14 cellular contexts compared by ENCODE assay signal in the genomic region with DNA sequence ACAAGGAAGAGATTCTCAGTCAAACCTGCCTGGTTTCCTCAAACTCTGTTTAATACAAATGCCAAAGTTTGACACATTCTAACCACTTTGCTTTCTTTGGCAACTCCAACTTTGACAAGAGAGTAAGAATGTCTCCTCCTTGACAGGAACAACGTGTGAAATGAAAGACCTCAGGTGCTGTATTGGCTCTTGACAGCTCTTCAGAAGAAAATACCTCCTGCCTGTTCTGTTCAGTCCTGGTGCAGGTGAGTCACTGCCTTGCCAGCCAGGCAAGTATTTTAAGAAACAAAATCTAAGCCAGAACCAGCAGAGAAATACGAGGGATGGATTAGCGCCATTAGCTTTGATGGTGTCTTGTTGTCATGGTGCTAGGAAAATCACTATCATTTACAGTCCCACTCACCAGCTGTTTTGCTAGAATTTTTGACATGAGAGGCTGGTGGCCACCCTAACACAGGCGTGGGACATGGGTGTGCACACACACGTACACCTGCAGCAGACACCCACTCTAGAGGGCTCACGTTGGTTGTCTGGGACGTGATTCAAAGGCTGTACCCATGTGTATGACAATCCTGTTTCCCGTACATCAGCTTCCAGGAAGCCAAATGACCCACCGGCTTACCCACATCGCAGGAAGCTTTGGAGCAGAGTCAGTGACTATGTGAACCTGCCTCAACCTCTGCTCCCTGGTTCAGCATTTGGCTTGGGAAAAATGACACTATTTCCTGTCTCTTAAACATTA.
DNase-seq lines count a peak whose midpoint lies in the region; TF ChIP-seq lines count a peak whose summit lies in the region.
"Had no signal": no experiment of that assay in that cellular context is flagged by ENCODE, and none has a peak within 500 bp of the region (broad histone marks: within the 10 kb centered on the region; RNA-seq: fewer than 3 reads in every experiment).

No MANE protein-coding gene starts in this region.

- no peak overlapping the region for H3K4ac ChIP-seq in H9 (ENCODE audit: low read depth, low read length)

- H3K23ac ChIP-seq in H9 (ENCODE audit: insufficient read length, low read depth, low read length) = no peak overlapping the region

- no peak overlapping the region for H3K14ac ChIP-seq in H9 (ENCODE audit: insufficient read depth, low read length)

- H3T11ph ChIP-seq in H9 (ENCODE audit: low read length) = no peak overlapping the region

- H4K20me1 ChIP-seq in OCI-LY1 (ENCODE audit: insufficient read depth, low read length) (no peaks in the 10 kb centered on the region), osteoblast (ENCODE audit: insufficient read depth, low read length) (no peaks in the 10 kb centered on the region), H9 (ENCODE audit: control insufficient read depth, insufficient read depth, insufficient read length) (no peaks in the 10 kb centered on the region)
- H4K20me1 ChIP-seq: BLaER1 had no signal

- H3F3A ChIP-seq in OCI-LY1 (ENCODE audit: insufficient read depth, low read length) = no peaks in the 10 kb centered on the region

- H3K56ac ChIP-seq in H9 (ENCODE audit: insufficient read length, low read depth, low read length) = no peak overlapping the region

- H4K8ac ChIP-seq in H9 (replicated peaks; ENCODE audit: insufficient read length, low read depth, low read length) = no peak overlapping the region

- H3K79me2 ChIP-seq in OCI-LY1 (ENCODE audit: insufficient read depth, low read length) = no peaks in the 10 kb centered on the region
- H3K79me2 ChIP-seq in osteoblast (ENCODE audit: insufficient read depth, low read length) = no peaks in the 10 kb centered on the region
- H3K79me2 ChIP-seq in H9 (ENCODE audit: insufficient read depth, low read length) = no peaks in the 10 kb centered on the region
- H3K79me2 ChIP-seq: parathyroid adenoma had no signal

- H2BK15ac ChIP-seq in H9 (ENCODE audit: low read depth, low read length) = no peak overlapping the region

- H3K9me3 Mint-ChIP-seq in H9 = 0 out of 5 replicates have a peak, but pooled peaks cover 0 to 4% of the 10 kb centered on the region in 2 experiments

- peak overlapping the region; percentile 6; the same call in 1 of the 2 replicates for H3K4me2 ChIP-seq in OCI-LY1 (ENCODE audit: low read length)
- no peak overlapping the region for H3K4me2 ChIP-seq in osteoblast (ENCODE audit: insufficient read depth, low read length)
- no peak overlapping the region for H3K4me2 ChIP-seq in H9 (ENCODE audit: insufficient read depth, insufficient read length, low read length)
- H3K4me2 ChIP-seq: BLaER1 had no signal

- H2AFZ ChIP-seq in OCI-LY1 (ENCODE audit: low read length) (no peak overlapping the region), osteoblast (ENCODE audit: low read length) (no peak overlapping the region), H9 (ENCODE audit: low read length) (no peak overlapping the region)
- H2AFZ ChIP-seq: parathyroid adenoma had no signal

- H3K9ac ChIP-seq in OCI-LY1 (ENCODE audit: low read length) = no peak overlapping the region
- H3K9ac ChIP-seq in H9 (ENCODE audit: extremely low read depth, insufficient read length, low read length) = no peak overlapping the region
- H3K9ac ChIP-seq: BLaER1, parathyroid adenoma had no signal

- no peaks in the 10 kb centered on the region for H3K23me2 ChIP-seq in H9 (ENCODE audit: insufficient read length, low read depth, low read length, poor library complexity, severe bottlenecking)

- no peaks in the 10 kb centered on the region for H3K36me3 Mint-ChIP-seq in H9 (ENCODE audit: insufficient read depth in 1 of 3, low read depth in 3 of 3)

- no peak overlapping the region for H2AK5ac ChIP-seq in H9 (ENCODE audit: insufficient read length, low read length)

- no peak overlapping the region for H3K27ac Mint-ChIP-seq in H9

- H3K4me1 ChIP-seq in OCI-LY1 (ENCODE audit: insufficient read depth, low read length, severe bottlenecking) (peaks cover 36% of the 10 kb centered on the region), osteoblast (ENCODE audit: insufficient read depth, low read length) (peaks cover 15% of the 10 kb centered on the region), H9 (ENCODE audit: insufficient read depth, low read length) (no peaks in the 10 kb centered on the region; the same call in 1 of the 2 replicates)
- H3K4me1 ChIP-seq: BLaER1, parathyroid adenoma had no signal

- H4K5ac ChIP-seq in H9 (ENCODE audit: insufficient read length, low read depth, low read length) = no peak overlapping the region

- DNase-seq in AG10803 (ENCODE audit: low read depth) (peak; percentile 50), epithelial cell of prostate (ENCODE audit: low read depth, low spot score) (no peak), osteoblast (ENCODE audit: insufficient read length, low spot score, missing footprints) (no peak), NCI-H1105 treated with DMSO at 0.1 percent for 48 hours (lab: John Stamatoyannopoulos, UW) (no peak), SKM-1 (lab: John Stamatoyannopoulos, UW; ENCODE audit: unreplicated experiment) (no peak), H9 (no peak)
- no peak for DNase-seq in stimulated activated naive CD4-positive, alpha-beta T cell (lab: John Stamatoyannopoulos, UW)
- DNase-seq: brain microvascular endothelial cell, left colon, NCI-H1930, tibial artery had no signal

- TF ChIP-seq CTCF in AG10803 (conservative IDR thresholded peaks at IDR 0.05; ENCODE audit: low read length) = no peak
- no peak for TF ChIP-seq CTCF in OCI-LY1 (IDR thresholded peaks at IDR 0.05; ENCODE audit: low read length)
- TF ChIP-seq CTCF in osteoblast (IDR thresholded peaks at IDR 0.05; ENCODE audit: extremely low read depth, low read depth, low read length) = no peak
- TF ChIP-seq CTCF in H9 (conservative IDR thresholded peaks at IDR 0.05) = no peak

- no peak overlapping the region for H3K4me3 Mint-ChIP-seq in H9

- H3K36me3 ChIP-seq in OCI-LY1 (ENCODE audit: insufficient read depth, low read length) = no peaks in the 10 kb centered on the region
- H3K36me3 ChIP-seq in osteoblast (ENCODE audit: insufficient read depth, low read length) = no peaks in the 10 kb centered on the region
- H3K36me3 ChIP-seq: BLaER1, brain microvascular endothelial cell, tibial artery had no signal

- no peak overlapping the region for H2BK12ac ChIP-seq in H9 (ENCODE audit: insufficient read length, low read depth, low read length)

- H4K91ac ChIP-seq in H9 (ENCODE audit: insufficient read length, low read depth, low read length) = no peak overlapping the region

- H3K27me3 ChIP-seq in OCI-LY1 (ENCODE audit: insufficient read depth, low read length) = no peaks in the 10 kb centered on the region
- no peaks in the 10 kb centered on the region for H3K27me3 ChIP-seq in osteoblast (ENCODE audit: insufficient read depth, low read length)
- no peaks in the 10 kb centered on the region for H3K27me3 ChIP-seq in H9 (ENCODE audit: insufficient read depth, low read length)
- H3K27me3 ChIP-seq: BLaER1, brain microvascular endothelial cell, tibial artery had no signal

- peaks cover 6% of the 10 kb centered on the region for H3K27me3 Mint-ChIP-seq in H9 (ENCODE audit: low read depth)

- H2BK20ac ChIP-seq in H9 (ENCODE audit: low read depth, low read length, poor library complexity, severe bottlenecking) = no peak overlapping the region

- no peaks in the 10 kb centered on the region for H3K9me2 ChIP-seq in OCI-LY1 (ENCODE audit: low read depth, low read length)

- peaks cover 8 to 17% of the 10 kb centered on the region in 2 experiments; a peak in 3 of 4 replicates for H3K4me1 Mint-ChIP-seq in H9

- no CpG with 5 or more reads among the region's 10 CpGs for WGBS in H9 (ENCODE audit: extremely low coverage, insufficient read length, low lambda C conversion rate)

- no peak overlapping the region for H2BK5ac ChIP-seq in H9 (ENCODE audit: insufficient read length, low read length)

- H3K79me1 ChIP-seq in H9 (ENCODE audit: insufficient read depth, low read depth, low read length, poor library complexity, severe bottlenecking) = no peaks in the 10 kb centered on the region

- H3K27ac ChIP-seq in OCI-LY1 (ENCODE audit: low read depth, low read length, poor library complexity, severe bottlenecking) (peak overlapping the region; percentile 11), epithelial cell of prostate (peak overlapping the region; percentile 10), osteoblast (ENCODE audit: low read depth, low read length) (peak overlapping the region; percentile 35), H9 (ENCODE audit: insufficient read length, low read depth, low read length) (no peak overlapping the region)
- H3K27ac ChIP-seq: BLaER1, brain microvascular endothelial cell, parathyroid adenoma, tibial artery had no signal

- no peak overlapping the region for H2BK120ac ChIP-seq in H9 (ENCODE audit: low read depth, low read length, poor library complexity, severe bottlenecking)

- H3K9me3 ChIP-seq in OCI-LY1 (ENCODE audit: low read length) = no peaks in the 10 kb centered on the region
- H3K9me3 ChIP-seq in osteoblast (ENCODE audit: low read depth, low read length) = no peaks in the 10 kb centered on the region
- no peaks in the 10 kb centered on the region for H3K9me3 ChIP-seq in H9 (ENCODE audit: control insufficient read depth, low read depth, low read length)
- H3K9me3 ChIP-seq: BLaER1, tibial artery had no signal

- no peak overlapping the region for H3K4me3 ChIP-seq in AG10803 (ENCODE audit: low read length)
- no peak overlapping the region for H3K4me3 ChIP-seq in OCI-LY1 (ENCODE audit: low read depth, low read length, poor library complexity, severe bottlenecking)
- no peak overlapping the region for H3K4me3 ChIP-seq in osteoblast (ENCODE audit: insufficient read depth, low read length)
- H3K4me3 ChIP-seq: BLaER1, tibial artery had no signal

- no peak overlapping the region for H3K18ac ChIP-seq in H9 (ENCODE audit: insufficient read length, low read depth, low read length)
